In the genomic region with DNA sequence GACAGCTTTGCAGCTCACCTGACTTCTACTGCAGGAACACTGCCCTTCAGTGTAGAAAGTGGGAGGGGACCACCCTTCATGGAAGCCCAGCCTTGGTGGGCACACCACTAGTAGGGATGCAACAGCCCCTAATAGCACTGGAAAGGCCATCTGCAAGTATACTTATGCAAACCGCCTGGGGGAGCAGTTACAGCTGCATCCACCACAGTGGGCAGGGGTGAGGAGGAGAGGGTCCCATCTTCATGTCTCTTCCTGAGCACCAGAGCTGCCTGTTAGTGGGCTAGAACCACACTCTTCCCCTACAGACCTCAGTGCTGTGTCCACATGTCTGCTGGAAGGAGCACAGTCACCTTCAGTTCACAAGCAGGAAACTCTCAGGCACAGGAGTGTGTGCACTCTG, we compare ENCODE assay signal across 1 cellular context.
TF ChIP-seq lines count a peak whose summit lies in the region.

No MANE protein-coding gene starts in this region.

TF ChIP-seq in GM23338, 12 proteins besides CTCF, POLR2A, EP300 and RAD21 (continued from another document):
- TF ChIP-seq, protein P1, sequence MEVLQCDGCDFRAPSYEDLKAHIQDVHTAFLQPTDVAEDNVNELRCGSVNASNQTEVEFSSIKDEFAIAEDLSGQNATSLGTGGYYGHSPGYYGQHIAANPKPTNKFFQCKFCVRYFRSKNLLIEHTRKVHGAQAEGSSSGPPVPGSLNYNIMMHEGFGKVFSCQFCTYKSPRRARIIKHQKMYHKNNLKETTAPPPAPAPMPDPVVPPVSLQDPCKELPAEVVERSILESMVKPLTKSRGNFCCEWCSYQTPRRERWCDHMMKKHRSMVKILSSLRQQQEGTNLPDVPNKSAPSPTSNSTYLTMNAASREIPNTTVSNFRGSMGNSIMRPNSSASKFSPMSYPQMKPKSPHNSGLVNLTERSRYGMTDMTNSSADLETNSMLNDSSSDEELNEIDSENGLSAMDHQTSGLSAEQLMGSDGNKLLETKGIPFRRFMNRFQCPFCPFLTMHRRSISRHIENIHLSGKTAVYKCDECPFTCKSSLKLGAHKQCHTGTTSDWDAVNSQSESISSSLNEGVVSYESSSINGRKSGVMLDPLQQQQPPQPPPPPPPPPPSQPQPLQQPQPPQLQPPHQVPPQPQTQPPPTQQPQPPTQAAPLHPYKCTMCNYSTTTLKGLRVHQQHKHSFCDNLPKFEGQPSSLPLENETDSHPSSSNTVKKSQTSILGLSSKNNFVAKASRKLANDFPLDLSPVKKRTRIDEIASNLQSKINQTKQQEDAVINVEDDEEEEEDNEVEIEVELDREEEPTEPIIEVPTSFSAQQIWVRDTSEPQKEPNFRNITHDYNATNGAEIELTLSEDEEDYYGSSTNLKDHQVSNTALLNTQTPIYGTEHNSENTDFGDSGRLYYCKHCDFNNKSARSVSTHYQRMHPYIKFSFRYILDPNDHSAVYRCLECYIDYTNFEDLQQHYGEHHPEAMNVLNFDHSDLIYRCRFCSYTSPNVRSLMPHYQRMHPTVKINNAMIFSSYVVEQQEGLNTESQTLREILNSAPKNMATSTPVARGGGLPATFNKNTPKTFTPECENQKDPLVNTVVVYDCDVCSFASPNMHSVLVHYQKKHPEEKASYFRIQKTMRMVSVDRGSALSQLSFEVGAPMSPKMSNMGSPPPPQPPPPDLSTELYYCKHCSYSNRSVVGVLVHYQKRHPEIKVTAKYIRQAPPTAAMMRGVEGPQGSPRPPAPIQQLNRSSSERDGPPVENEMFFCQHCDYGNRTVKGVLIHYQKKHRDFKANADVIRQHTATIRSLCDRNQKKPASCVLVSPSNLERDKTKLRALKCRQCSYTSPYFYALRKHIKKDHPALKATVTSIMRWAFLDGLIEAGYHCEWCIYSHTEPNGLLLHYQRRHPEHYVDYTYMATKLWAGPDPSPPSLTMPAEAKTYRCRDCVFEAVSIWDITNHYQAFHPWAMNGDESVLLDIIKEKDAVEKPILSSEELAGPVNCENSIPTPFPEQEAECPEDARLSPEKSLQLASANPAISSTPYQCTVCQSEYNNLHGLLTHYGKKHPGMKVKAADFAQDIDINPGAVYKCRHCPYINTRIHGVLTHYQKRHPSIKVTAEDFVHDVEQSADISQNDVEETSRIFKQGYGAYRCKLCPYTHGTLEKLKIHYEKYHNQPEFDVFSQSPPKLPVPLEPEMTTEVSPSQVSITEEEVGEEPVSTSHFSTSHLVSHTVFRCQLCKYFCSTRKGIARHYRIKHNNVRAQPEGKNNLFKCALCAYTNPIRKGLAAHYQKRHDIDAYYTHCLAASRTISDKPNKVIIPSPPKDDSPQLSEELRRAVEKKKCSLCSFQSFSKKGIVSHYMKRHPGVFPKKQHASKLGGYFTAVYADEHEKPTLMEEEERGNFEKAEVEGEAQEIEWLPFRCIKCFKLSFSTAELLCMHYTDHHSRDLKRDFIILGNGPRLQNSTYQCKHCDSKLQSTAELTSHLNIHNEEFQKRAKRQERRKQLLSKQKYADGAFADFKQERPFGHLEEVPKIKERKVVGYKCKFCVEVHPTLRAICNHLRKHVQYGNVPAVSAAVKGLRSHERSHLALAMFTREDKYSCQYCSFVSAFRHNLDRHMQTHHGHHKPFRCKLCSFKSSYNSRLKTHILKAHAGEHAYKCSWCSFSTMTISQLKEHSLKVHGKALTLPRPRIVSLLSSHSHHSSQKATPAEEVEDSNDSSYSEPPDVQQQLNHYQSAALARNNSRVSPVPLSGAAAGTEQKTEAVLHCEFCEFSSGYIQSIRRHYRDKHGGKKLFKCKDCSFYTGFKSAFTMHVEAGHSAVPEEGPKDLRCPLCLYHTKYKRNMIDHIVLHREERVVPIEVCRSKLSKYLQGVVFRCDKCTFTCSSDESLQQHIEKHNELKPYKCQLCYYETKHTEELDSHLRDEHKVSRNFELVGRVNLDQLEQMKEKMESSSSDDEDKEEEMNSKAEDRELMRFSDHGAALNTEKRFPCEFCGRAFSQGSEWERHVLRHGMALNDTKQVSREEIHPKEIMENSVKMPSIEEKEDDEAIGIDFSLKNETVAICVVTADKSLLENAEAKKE (CRISPR knock-in tag; IDR thresholded peaks at IDR 0.05) = no peak
- TF ChIP-seq ZNF331 (CRISPR knock-in tag; IDR thresholded peaks at IDR 0.05; ENCODE audit: low read depth) (no peak), EZH2phosphoT487 (IDR thresholded peaks at IDR 0.05; ENCODE audit: unreplicated experiment) (no peak), JUNB (IDR thresholded peaks at IDR 0.05; ENCODE audit: unreplicated experiment) (no peak), STAT1 (IDR thresholded peaks at IDR 0.05; ENCODE audit: unreplicated experiment) (no peak), POLR2AphosphoS5 (IDR thresholded peaks at IDR 0.05; ENCODE audit: low read depth) (no peak), ZNF114 (CRISPR knock-in tag; IDR thresholded peaks at IDR 0.05) (no peak), NANOG (IDR thresholded peaks at IDR 0.05; ENCODE audit: borderline replicate concordance) (no peak)
- TF ChIP-seq, protein P2, sequence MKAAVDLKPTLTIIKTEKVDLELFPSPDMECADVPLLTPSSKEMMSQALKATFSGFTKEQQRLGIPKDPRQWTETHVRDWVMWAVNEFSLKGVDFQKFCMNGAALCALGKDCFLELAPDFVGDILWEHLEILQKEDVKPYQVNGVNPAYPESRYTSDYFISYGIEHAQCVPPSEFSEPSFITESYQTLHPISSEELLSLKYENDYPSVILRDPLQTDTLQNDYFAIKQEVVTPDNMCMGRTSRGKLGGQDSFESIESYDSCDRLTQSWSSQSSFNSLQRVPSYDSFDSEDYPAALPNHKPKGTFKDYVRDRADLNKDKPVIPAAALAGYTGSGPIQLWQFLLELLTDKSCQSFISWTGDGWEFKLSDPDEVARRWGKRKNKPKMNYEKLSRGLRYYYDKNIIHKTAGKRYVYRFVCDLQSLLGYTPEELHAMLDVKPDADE (IDR thresholded peaks at IDR 0.05) = no peak
- TF ChIP-seq, protein P3, sequence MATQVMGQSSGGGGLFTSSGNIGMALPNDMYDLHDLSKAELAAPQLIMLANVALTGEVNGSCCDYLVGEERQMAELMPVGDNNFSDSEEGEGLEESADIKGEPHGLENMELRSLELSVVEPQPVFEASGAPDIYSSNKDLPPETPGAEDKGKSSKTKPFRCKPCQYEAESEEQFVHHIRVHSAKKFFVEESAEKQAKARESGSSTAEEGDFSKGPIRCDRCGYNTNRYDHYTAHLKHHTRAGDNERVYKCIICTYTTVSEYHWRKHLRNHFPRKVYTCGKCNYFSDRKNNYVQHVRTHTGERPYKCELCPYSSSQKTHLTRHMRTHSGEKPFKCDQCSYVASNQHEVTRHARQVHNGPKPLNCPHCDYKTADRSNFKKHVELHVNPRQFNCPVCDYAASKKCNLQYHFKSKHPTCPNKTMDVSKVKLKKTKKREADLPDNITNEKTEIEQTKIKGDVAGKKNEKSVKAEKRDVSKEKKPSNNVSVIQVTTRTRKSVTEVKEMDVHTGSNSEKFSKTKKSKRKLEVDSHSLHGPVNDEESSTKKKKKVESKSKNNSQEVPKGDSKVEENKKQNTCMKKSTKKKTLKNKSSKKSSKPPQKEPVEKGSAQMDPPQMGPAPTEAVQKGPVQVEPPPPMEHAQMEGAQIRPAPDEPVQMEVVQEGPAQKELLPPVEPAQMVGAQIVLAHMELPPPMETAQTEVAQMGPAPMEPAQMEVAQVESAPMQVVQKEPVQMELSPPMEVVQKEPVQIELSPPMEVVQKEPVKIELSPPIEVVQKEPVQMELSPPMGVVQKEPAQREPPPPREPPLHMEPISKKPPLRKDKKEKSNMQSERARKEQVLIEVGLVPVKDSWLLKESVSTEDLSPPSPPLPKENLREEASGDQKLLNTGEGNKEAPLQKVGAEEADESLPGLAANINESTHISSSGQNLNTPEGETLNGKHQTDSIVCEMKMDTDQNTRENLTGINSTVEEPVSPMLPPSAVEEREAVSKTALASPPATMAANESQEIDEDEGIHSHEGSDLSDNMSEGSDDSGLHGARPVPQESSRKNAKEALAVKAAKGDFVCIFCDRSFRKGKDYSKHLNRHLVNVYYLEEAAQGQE (IDR thresholded peaks at IDR 0.05; ENCODE audit: unreplicated experiment) = no peak
TF ChIP-seq in GM23338: peak in this region for 0.
